1 cellular context compared by ENCODE assay signal in genomic region chr3:72018339-72018984, GRCh38.
TF ChIP-seq lines count a peak whose summit lies in the region.

No MANE protein-coding gene starts in this region.

TF ChIP-seq in WTC11, 78 proteins besides CTCF, POLR2A, EP300 and RAD21 (continued from another document):
- no peak for TF ChIP-seq GABPB1 (CRISPR knock-in tag; IDR thresholded peaks at IDR 0.05)
